In genomic region chr6:1482381-1483166, GRCh38 we compare ENCODE assay signal across 14 cellular contexts.
DNase-seq lines count a peak whose midpoint lies in the region; ATAC-seq and TF ChIP-seq lines count a peak whose summit lies in the region.
"Had no signal": no experiment of that assay in that cellular context is flagged by ENCODE, and none has a peak within 500 bp of the region (broad histone marks: within the 10 kb centered on the region; RNA-seq: fewer than 3 reads in every experiment).

No MANE protein-coding gene starts in this region.

- no peak for TF ChIP-seq CTCF in glutamatergic neuron (IDR thresholded peaks at IDR 0.05; ENCODE audit: partially characterized antibody, unreplicated experiment)

- POLR2A ChIA-PET in CD8-positive, alpha-beta memory T cell (lab: Charles Lee), result no interaction called here

- H3K9me3 ChIP-seq in CD8-positive, alpha-beta memory T cell (ENCODE audit: low read length), result no peaks in the 10 kb centered on the region

- H3K36me3 ChIP-seq in CD8-positive, alpha-beta memory T cell (ENCODE audit: insufficient read depth, low read length), result no peaks in the 10 kb centered on the region

- DNase-seq in NOMO-1 treated with DMSO at 0.1 percent for 48 hours (lab: John Stamatoyannopoulos, UW; ENCODE audit: unreplicated experiment) (peak; percentile 45), NOMO-1 treated with dmso at 0.1 percent for 144 hours (lab: John Stamatoyannopoulos, UW; ENCODE audit: unreplicated experiment) (no peak), NCI-H226 (peak; percentile 36), DMS 273 (lab: John Stamatoyannopoulos, UW; ENCODE audit: unreplicated experiment) (no peak), glutamatergic neuron (no peak)
- no peak for DNase-seq in CD8-positive, alpha-beta memory T cell
- DNase-seq: activated effector memory CD4-positive, alpha-beta T cell treated with Interleukin-2 at 50 U/mL for 16 hours; effector CD4-positive, alpha-beta T cell; NCI-H2171 had no signal

- no peak overlapping the region for H3K4me3 ChIP-seq in CD8-positive, alpha-beta memory T cell (ENCODE audit: low read length)

- H3K4me1 Mint-ChIP-seq in stimulated activated memory B cell treated with anti-CD40 and anti-IgM and Interleukin-4, amounts not matched to agents 10 μg/mL and 1 μg/mL and 100 μg/mL, for 72 hours, result peaks cover 13% of the 10 kb centered on the region
- no peaks in the 10 kb centered on the region for H3K4me1 Mint-ChIP-seq in CD8-positive, alpha-beta memory T cell
- no peaks in the 10 kb centered on the region for H3K4me1 Mint-ChIP-seq in glutamatergic neuron (ENCODE audit: low read depth, unreplicated experiment)

- no peaks in the 10 kb centered on the region for H3K36me3 Mint-ChIP-seq in stimulated activated memory B cell treated with anti-CD40 and anti-IgM and Interleukin-4, amounts not matched to agents 10 μg/mL and 1 μg/mL and 100 μg/mL, for 72 hours
- H3K36me3 Mint-ChIP-seq in CD8-positive, alpha-beta memory T cell, result no peaks in the 10 kb centered on the region
- no peaks in the 10 kb centered on the region for H3K36me3 Mint-ChIP-seq in glutamatergic neuron (ENCODE audit: unreplicated experiment)

- ATAC-seq in HG02759 (IDR thresholded peaks at IDR 0.05; ENCODE audit: unreplicated experiment), result peak; percentile 64
- peak; percentile 63 for ATAC-seq in stimulated activated memory B cell treated with anti-CD40 and anti-IgM and Interleukin-4, amounts not matched to agents 10 μg/mL and 1 μg/mL and 100 μg/mL, for 72 hours

- CTCF ChIA-PET in CD8-positive, alpha-beta memory T cell (lab: Charles Lee), result no interaction called here

- H3K27ac ChIP-seq in CD8-positive, alpha-beta memory T cell (ENCODE audit: low read depth, low read length), result no peak overlapping the region
- H3K27ac ChIP-seq: 22Rv1, parathyroid adenoma had no signal

- peaks cover 9% of the 10 kb centered on the region for H3K9me3 Mint-ChIP-seq in stimulated activated memory B cell treated with anti-CD40 and anti-IgM and Interleukin-4, amounts not matched to agents 10 μg/mL and 1 μg/mL and 100 μg/mL, for 72 hours
- H3K9me3 Mint-ChIP-seq in CD8-positive, alpha-beta memory T cell, result peaks cover 0 to 2% (median 0%) of the 10 kb centered on the region in 5 donors
- peaks cover 2% of the 10 kb centered on the region for H3K9me3 Mint-ChIP-seq in glutamatergic neuron (ENCODE audit: unreplicated experiment)
- H3K9me3 Mint-ChIP-seq: T-helper 2 cell treated with Interferon-gamma antibody and Interleukin-4, amounts not matched to agents 5 μg/mL and 100 μg/mL, for 36 hours had no signal

- no peaks in the 10 kb centered on the region for H3K27me3 Mint-ChIP-seq in stimulated activated memory B cell treated with anti-CD40 and anti-IgM and Interleukin-4, amounts not matched to agents 10 μg/mL and 1 μg/mL and 100 μg/mL, for 72 hours
- H3K27me3 Mint-ChIP-seq in CD8-positive, alpha-beta memory T cell, result peaks cover 8 to 25% of the 10 kb centered on the region in 2 donors
- H3K27me3 Mint-ChIP-seq in glutamatergic neuron (ENCODE audit: unreplicated experiment), result peaks cover 3% of the 10 kb centered on the region

- H3K27ac Mint-ChIP-seq in stimulated activated memory B cell treated with anti-CD40 and anti-IgM and Interleukin-4, amounts not matched to agents 10 μg/mL and 1 μg/mL and 100 μg/mL, for 72 hours, result no peak overlapping the region
- H3K27ac Mint-ChIP-seq in CD8-positive, alpha-beta memory T cell, result no peak overlapping the region
- H3K27ac Mint-ChIP-seq in glutamatergic neuron (ENCODE audit: unreplicated experiment), result no peak overlapping the region
- H3K27ac Mint-ChIP-seq: T-helper 2 cell treated with Interferon-gamma antibody and Interleukin-4, amounts not matched to agents 5 μg/mL and 100 μg/mL, for 36 hours had no signal

- H3K4me1 ChIP-seq in CD8-positive, alpha-beta memory T cell (ENCODE audit: insufficient read depth, low read length), result no peaks in the 10 kb centered on the region
- H3K4me1 ChIP-seq: parathyroid adenoma had no signal

- peaks cover 6% of the 10 kb centered on the region for H3K27me3 ChIP-seq in CD8-positive, alpha-beta memory T cell (ENCODE audit: insufficient read depth, low read length, poor library complexity, severe bottlenecking)

- no peak overlapping the region for H3K4me3 Mint-ChIP-seq in stimulated activated memory B cell treated with anti-CD40 and anti-IgM and Interleukin-4, amounts not matched to agents 10 μg/mL and 1 μg/mL and 100 μg/mL, for 72 hours
- no peak overlapping the region for H3K4me3 Mint-ChIP-seq in CD8-positive, alpha-beta memory T cell
- H3K4me3 Mint-ChIP-seq in glutamatergic neuron (ENCODE audit: unreplicated experiment), result no peak overlapping the region
- H3K4me3 Mint-ChIP-seq: T-helper 2 cell treated with Interferon-gamma antibody and Interleukin-4, amounts not matched to agents 5 μg/mL and 100 μg/mL, for 36 hours had no signal

Comparison
In these comparisons a context has a peak if more than half of its experiments do, and no peak if none do; other contexts are left out.
1. DNase-seq: peak in NOMO-1 treated with DMSO at 0.1 percent for 48 hours (single experiment) and NCI-H226 (single experiment); none in NOMO-1 treated with dmso at 0.1 percent for 144 hours (single experiment), DMS 273 (single experiment), CD8-positive, alpha-beta memory T cell (0 of 5) and glutamatergic neuron (single experiment).